24 cellular contexts compared by ENCODE assay signal in genomic region chr13:98208606-98209005, GRCh38. TPM values are rescaled to one million over a fixed set of nuclear protein-coding genes. Genes with fewer than 3 reads are reported as not detected.
"Had no signal": no experiment of that assay in that cellular context is flagged by ENCODE, and none has a peak within 500 bp of the region (broad histone marks: within the 10 kb centered on the region; RNA-seq: fewer than 3 reads in every experiment).

No MANE protein-coding gene starts in this region.

- H3K4me3 Mint-ChIP-seq: activated CD8-positive, alpha-beta T cell treated with anti-CD3 and anti-CD28 coated beads, Interleukin-2, amount 10 ng/mL, durations not matched to agents 7 days and 5 days; central memory CD8-positive, alpha-beta T cell; naive B cell; stimulated activated naive CD8-positive, alpha-beta T cell treated with anti-CD3 and anti-CD28 coated beads, Interleukin-15, Interleukin-2, amounts not matched to agents 100 ng/mL and 50 ng/mL, for 24 hours; T-helper 1 cell treated with Interleukin-12 subunit alpha and Interleukin-12 subunit beta and Interleukin-4 antibody, amounts not matched to agents 30 μg/mL and 1 μg/mL, for 36 hours had no signal

- H3K36me3 Mint-ChIP-seq: naive B cell had no signal

- H3K27ac Mint-ChIP-seq: activated CD8-positive, alpha-beta T cell treated with anti-CD3 and anti-CD28 coated beads, Interleukin-2, amount 10 ng/mL, durations not matched to agents 7 days and 5 days; activated naive CD4-positive, alpha-beta T cell treated with anti-CD3 and anti-CD28 coated beads, Interleukin-2, amount 50 U/mL, for 72 hours; naive B cell; stimulated activated naive CD8-positive, alpha-beta T cell treated with anti-CD3 and anti-CD28 coated beads, Interleukin-15, Interleukin-2, amounts not matched to agents 100 ng/mL and 50 ng/mL, for 24 hours; T-helper 1 cell treated with Interleukin-12 subunit alpha and Interleukin-12 subunit beta and Interleukin-4 antibody, amounts not matched to agents 30 μg/mL and 1 μg/mL, for 36 hours had no signal

- DNase-seq: activated CD4-positive, alpha-beta T cell treated with anti-CD3 and anti-CD28 coated beads for 4 hours; activated CD8-positive, alpha-beta memory T cell treated with anti-CD3 and anti-CD28 coated beads, Interleukin-2, amount 50 U/mL, for 4 hours; activated CD8-positive, alpha-beta T cell treated with anti-CD3 and anti-CD28 coated beads, Interleukin-2, amount 10 ng/mL, durations not matched to agents 7 days and 5 days; activated gamma-delta T cell; activated T-cell treated with anti-CD3 and anti-CD28 coated beads, Interleukin-2, amount 50 U/mL, for 48 hours; body of pancreas; cortex of kidney; effector CD4-positive, alpha-beta T cell; esophagus squamous epithelium; foreskin keratinocyte; glutamatergic neuron; kidney glomerular epithelial cell; naive B cell; right lobe of liver; spleen; upper lobe of left lung had no signal

- ATAC-seq: activated CD8-positive, alpha-beta T cell treated with anti-CD3 and anti-CD28 coated beads, Interleukin-2, amount 10 ng/mL, durations not matched to agents 7 days and 5 days; activated naive CD4-positive, alpha-beta T cell treated with anti-CD3 and anti-CD28 coated beads, Interleukin-2, amount 50 U/mL, for 72 hours; body of pancreas; foreskin keratinocyte; right lobe of liver had no signal

- H3K27me3 ChIP-seq: body of pancreas, esophagus squamous epithelium, foreskin keratinocyte, right lobe of liver, spleen, suprapubic skin, upper lobe of left lung had no signal

- H3K9me3 ChIP-seq: body of pancreas, prostate gland, right lobe of liver had no signal

- H3K4me3 ChIP-seq: body of pancreas, esophagus squamous epithelium, prostate gland, right lobe of liver, spleen, suprapubic skin, upper lobe of left lung had no signal

- H3K27ac ChIP-seq: esophagus squamous epithelium, foreskin keratinocyte, prostate gland, right lobe of liver, spleen, suprapubic skin had no signal

- H3K4me1 ChIP-seq: foreskin keratinocyte, prostate gland, suprapubic skin had no signal

- H3K4me1 Mint-ChIP-seq: central memory CD8-positive, alpha-beta T cell; naive B cell had no signal

- FAIRE-seq: endothelial cell of umbilical vein had no signal

- H3K36me3 ChIP-seq: esophagus squamous epithelium, prostate gland, right lobe of liver, suprapubic skin had no signal

RNA-seq across cellular contexts. Expression of gene RNF113B, which starts 31.5 kb away (rescaled TPM):
- total RNA-seq: activated CD8-positive, alpha-beta T cell treated with anti-CD3 and anti-CD28 coated beads, Interleukin-2, amount 10 ng/mL, durations not matched to agents 7 days and 5 days; activated naive CD4-positive, alpha-beta T cell treated with anti-CD3 and anti-CD28 coated beads, Interleukin-2, amount 50 U/mL, for 72 hours; body of pancreas; endothelial cell of umbilical vein; esophagus squamous epithelium; foreskin keratinocyte; lower leg skin; right lobe of liver; spleen; suprapubic skin; upper lobe of left lung had no signal
- polyA plus RNA-seq: endothelial cell of umbilical vein, foreskin keratinocyte, spleen had no signal
